In the genomic region with DNA sequence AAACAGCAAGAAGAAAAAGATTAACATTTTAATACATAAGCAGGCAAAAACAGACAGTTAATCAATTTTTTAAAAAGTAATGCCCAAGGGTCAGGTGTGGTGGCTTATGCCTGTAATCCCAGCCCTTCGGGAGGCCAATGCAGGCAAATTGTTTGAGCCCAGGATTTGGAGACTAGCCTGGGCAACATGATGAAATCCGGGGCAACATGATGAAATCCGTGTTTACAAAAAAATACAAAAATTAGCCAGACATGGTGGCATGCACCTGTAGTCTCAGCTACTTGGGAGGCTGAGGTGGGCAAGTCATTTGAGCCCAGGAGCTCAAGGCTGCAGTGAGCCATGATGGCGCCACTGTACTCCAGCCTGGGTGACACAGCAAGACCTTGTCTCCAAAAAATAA, we compare ENCODE assay signal across 17 cellular contexts.
DNase-seq lines count a peak whose midpoint lies in the region; ATAC-seq, FAIRE-seq and TF ChIP-seq lines count a peak whose summit lies in the region.
"Had no signal": no experiment of that assay in that cellular context is flagged by ENCODE, and none has a peak within 500 bp of the region (broad histone marks: within the 10 kb centered on the region; RNA-seq: fewer than 3 reads in every experiment).

No MANE protein-coding gene starts in this region.

- H3K36me3 ChIP-seq in HCT116 (ENCODE audit: control insufficient read depth in 1 of 2, insufficient read depth in 2 of 2, low read length in 2 of 2) = no peaks in the 10 kb centered on the region
- H3K36me3 ChIP-seq in H1 (ENCODE audit: control insufficient read depth in 2 of 4, insufficient read depth in 4 of 4, low read length in 3 of 4) = no peaks in the 10 kb centered on the region; a peak in 1 of 8 replicates
- H3K36me3 ChIP-seq in liver (ENCODE audit: control insufficient read depth in 4 of 4, insufficient read depth in 3 of 4, low read depth in 1 of 4, low read length in 3 of 4) = peaks cover 0 to 7% (median 1%) of the 10 kb centered on the region in 4 donors

- TF ChIP-seq EP300 in H1 (IDR thresholded peaks at IDR 0.05; ENCODE audit: borderline replicate concordance in 1 of 2, low read depth in 2 of 2, low read length in 2 of 2) = no peak

- H4K20me1 ChIP-seq in HCT116 (ENCODE audit: insufficient read depth) = no peaks in the 10 kb centered on the region
- H4K20me1 ChIP-seq in H1 (replicated peaks in 1 of 2; ENCODE audit: control insufficient read depth in 1 of 2, insufficient read depth in 2 of 2, low read length in 2 of 2) = no peaks in the 10 kb centered on the region

- TF ChIP-seq RAD21 in HCT116 (IDR thresholded peaks at IDR 0.05; ENCODE audit: low read depth) (no peak), H1 (IDR thresholded peaks at IDR 0.05 in 1 of 2, conservative IDR thresholded peaks at IDR 0.05 in 1 of 2; ENCODE audit: low read depth in 2 of 2, low read length in 2 of 2) (no peak), liver (IDR thresholded peaks at IDR 0.05) (no peak)

- no peak overlapping the region for H3K23ac ChIP-seq in H1 (ENCODE audit: insufficient read length)

- H3K9me3 ChIP-seq in HCT116 (ENCODE audit: control insufficient read depth in 1 of 2, insufficient read depth in 1 of 2, low read depth in 1 of 2, low read length in 2 of 2) (no peaks in the 10 kb centered on the region), H1 (ENCODE audit: insufficient read depth in 2 of 2, low read depth in 1 of 2, low read length in 1 of 2) (no peaks in the 10 kb centered on the region), liver (ENCODE audit: control insufficient read depth in 4 of 4, low read length in 3 of 4) (no peaks in the 10 kb centered on the region)

- TF ChIP-seq POLR2A in HCT116 (IDR thresholded peaks at IDR 0.05; ENCODE audit: borderline replicate concordance, extremely low read depth, insufficient read depth, insufficient read length) = no peak
- no peak for TF ChIP-seq POLR2A in H1 (IDR thresholded peaks at IDR 0.05; ENCODE audit: control extremely low read depth in 1 of 2, low read depth in 2 of 2, low read length in 2 of 2)

- no peak overlapping the region for H3K14ac ChIP-seq in H1 (ENCODE audit: insufficient read length)

- H3K79me1 ChIP-seq in H1 (ENCODE audit: low read depth, low read length) = no peaks in the 10 kb centered on the region; the same call in 1 of the 2 replicates

- no peak overlapping the region for H3K9ac ChIP-seq in HCT116 (ENCODE audit: low read length)
- H3K9ac ChIP-seq in H1 (replicated peaks in 1 of 4; ENCODE audit: extremely low read depth in 1 of 4, low read depth in 3 of 4, low read length in 3 of 4) = no peak overlapping the region
- no peak overlapping the region for H3K9ac ChIP-seq in liver (ENCODE audit: low read depth in 1 of 2, low read length in 2 of 2)
- H3K9ac ChIP-seq: BLaER1 treated with 17β-estradiol and CSF1 and Interleukin-3, amounts not matched to agents 10 nM and 100 nM had no signal

- H4K91ac ChIP-seq in H1 (replicated peaks; ENCODE audit: insufficient read length, low read length) = no peak overlapping the region

- no peak for FAIRE-seq in H1 (lab: Jason Lieb, UNC)

- intact Hi-C loops in HCT116 (cut with micrococcal nuclease) = no loop called here

- no peak overlapping the region for H3K27ac ChIP-seq in HCT116 (ENCODE audit: low read depth, low read length)
- H3K27ac ChIP-seq in H1 (ENCODE audit: low read depth, low read length) = no peak overlapping the region
- H3K27ac ChIP-seq in liver (ENCODE audit: low read depth in 1 of 2, low read length in 2 of 2) = peak overlapping the region in 1 of 2 donors; percentile 15
- H3K27ac ChIP-seq: BLaER1 treated with 17β-estradiol and CSF1 and Interleukin-3, amounts not matched to agents 10 nM and 100 nM; HL-60 had no signal

- H2AFZ ChIP-seq in HCT116 (ENCODE audit: low read depth, low read length, poor library complexity, severe bottlenecking) (no peak overlapping the region), H1 (ENCODE audit: low read length) (no peak overlapping the region)

- no peak overlapping the region for H4K5ac ChIP-seq in H1 (ENCODE audit: insufficient read length, low read depth, low read length)

- no peaks in the 10 kb centered on the region for H3K23me2 ChIP-seq in H1 (ENCODE audit: low read depth, low read length)

- ATAC-seq in HCT116 (no peak), HG02970 (IDR thresholded peaks at IDR 0.05; ENCODE audit: low FRiP score, unreplicated experiment) (no peak), GM18868 (IDR thresholded peaks at IDR 0.05; ENCODE audit: unreplicated experiment) (no peak)
- ATAC-seq: CD8-positive, alpha-beta T cell had no signal

- RAD21 ChIA-PET in HCT116 (lab: Charles Lee; ENCODE audit: low non-redundant PET in 1 of 2, low total read pairs in 2 of 2, uncharacterized antibody in 2 of 2, unreplicated experiment in 2 of 2) = no interaction called here

- H2BK20ac ChIP-seq in H1 (ENCODE audit: low read length) = no peak overlapping the region

- no peak overlapping the region for H2BK12ac ChIP-seq in H1 (ENCODE audit: low read depth, low read length)

- H2BK120ac ChIP-seq in H1 (replicated peaks; ENCODE audit: low read depth, low read length) = no peak overlapping the region

- H4K8ac ChIP-seq in H1 (ENCODE audit: extremely low read depth, insufficient read depth, low read length) = no peak overlapping the region

- H3K4ac ChIP-seq in H1 (replicated peaks; ENCODE audit: insufficient read length, low read depth, low read length) = no peak overlapping the region

- H3K56ac ChIP-seq in H1 (replicated peaks; ENCODE audit: insufficient read length, low read depth, low read length) = no peak overlapping the region

- H3K79me2 ChIP-seq in HCT116 (ENCODE audit: insufficient read depth, low read length) (peaks cover 71% of the 10 kb centered on the region), H1 (ENCODE audit: control insufficient read depth in 1 of 2, insufficient read depth in 2 of 2, low read length in 2 of 2) (peaks cover 5 to 71% of the 10 kb centered on the region in 2 experiments)

- BruUV-seq in HCT116 (replicated peaks; lab: Mats Ljungman, UMichigan) = no TSS peak

- TF ChIP-seq CTCF in HCT116 (IDR thresholded peaks at IDR 0.05 in 2 of 3, conservative IDR thresholded peaks at IDR 0.05 in 1 of 3; ENCODE audit: borderline replicate concordance in 1 of 3, insufficient read depth in 1 of 3, low read depth in 2 of 3, low read length in 2 of 3) (no peak), H1 (IDR thresholded peaks at IDR 0.05; ENCODE audit: control extremely low read depth in 1 of 3, insufficient read depth in 1 of 3, low read depth in 1 of 3, low read length in 3 of 3) (no peak), liver (IDR thresholded peaks at IDR 0.05; ENCODE audit: low read depth, low read length, missing input control) (no peak)

- H2BK5ac ChIP-seq in H1 (ENCODE audit: low read depth, low read length) = no peak overlapping the region

- H3K9me2 ChIP-seq in HCT116 (ENCODE audit: insufficient read depth) = no peaks in the 10 kb centered on the region

- H2BK15ac ChIP-seq in H1 (ENCODE audit: low read length) = no peak overlapping the region

- POLR2A ChIA-PET in HCT116 (lab: Charles Lee) = no interaction called here
- POLR2A ChIA-PET in H1 (lab: Charles Lee; ENCODE audit: partially characterized antibody) = no interaction called here

- DNase-seq in HCT116 (ENCODE audit: low read depth, low spot score) (no peak), OCI-M1 (lab: John Stamatoyannopoulos, UW) (peak; percentile 45), H1 (ENCODE audit: low read depth in 1 of 2, low spot score in 2 of 2) (no peak), T-helper 2 cell (no peak), HCEC 1CT (no peak)
- DNase-seq: Calu3; CD8-positive, alpha-beta T cell; DMS79 treated with DMSO at 0.1 percent for 48 hours; GF-D8; H9; Kasumi-1; KG1 had no signal

- H3K4me3 ChIP-seq in HCT116 (replicated peaks in 1 of 2; ENCODE audit: low read depth in 1 of 2, low read length in 2 of 2) (no peak overlapping the region), H1 (ENCODE audit: extremely low read depth in 1 of 4, insufficient read depth in 2 of 4, low read depth in 3 of 4, low read length in 4 of 4) (no peak overlapping the region), liver (ENCODE audit: low read depth in 1 of 3, low read length in 3 of 3) (no peak overlapping the region)
- H3K4me3 ChIP-seq: BLaER1 treated with 17β-estradiol and CSF1 and Interleukin-3, amounts not matched to agents 10 nM and 100 nM had no signal

- no peak overlapping the region for H2AK5ac ChIP-seq in H1 (ENCODE audit: low read depth, low read length)

- CTCF ChIA-PET in HCT116 (lab: Charles Lee) (no interaction called here), H1 (lab: Charles Lee; ENCODE audit: partially characterized antibody) (interaction anchor here (0.6 kb wide), 1 partner anchor 8 kb away, joined by 3 read pairs; no protein-coding TSS in a partner anchor)

- peaks cover 35 to 43% of the 10 kb centered on the region in 2 experiments for H3K4me1 ChIP-seq in HCT116 (ENCODE audit: control insufficient read depth in 1 of 2, insufficient read depth in 2 of 2, low read length in 2 of 2)
- peaks cover 0 to 6% (median under 1%) of the 10 kb centered on the region in 4 experiments; a peak in 2 of 7 replicates for H3K4me1 ChIP-seq in H1 (replicated peaks in 1 of 4; ENCODE audit: control insufficient read depth in 3 of 4, insufficient read depth in 4 of 4, low read length in 3 of 4)
- H3K4me1 ChIP-seq in liver (ENCODE audit: control insufficient read depth in 4 of 4, insufficient read depth in 4 of 4, low read length in 3 of 4) = peaks cover 11 to 49% (median 27%) of the 10 kb centered on the region in 4 donors

- H3K4me2 ChIP-seq in HCT116 (ENCODE audit: low read length) (no peak overlapping the region), H1 (ENCODE audit: insufficient read depth in 1 of 2, low read depth in 2 of 2, low read length in 2 of 2) (no peak overlapping the region)
- H3K4me2 ChIP-seq: BLaER1 treated with 17β-estradiol and CSF1 and Interleukin-3, amounts not matched to agents 10 nM and 100 nM had no signal

- no peak overlapping the region for H3K18ac ChIP-seq in H1 (ENCODE audit: extremely low read depth, low read length)

- WGBS in H1 (ENCODE audit: extremely low coverage in 1 of 2, insufficient coverage in 1 of 2, insufficient read length in 1 of 2, insufficient replicate concordance in 2 of 2, low coverage in 1 of 2, low lambda C conversion rate in 2 of 2, missing lambda C conversion rate in 1 of 2), 2 experiments = 89% methylated on average over 4 of the region's 4 CpGs; no CpG with 5 or more reads in 1 of the 2 experiments
- 49% methylated on average over 4 of the region's 4 CpGs for WGBS in liver

- no peaks in the 10 kb centered on the region for H3K27me3 ChIP-seq in HCT116 (ENCODE audit: insufficient read depth, low read length)
- no peaks in the 10 kb centered on the region for H3K27me3 ChIP-seq in H1 (replicated peaks in 1 of 4; ENCODE audit: control insufficient read depth in 3 of 4, extremely low read depth in 1 of 4, insufficient read depth in 3 of 4, low read length in 3 of 4)
- no peaks in the 10 kb centered on the region for H3K27me3 ChIP-seq in liver (ENCODE audit: control insufficient read depth in 4 of 4, insufficient read depth in 4 of 4, low read length in 3 of 4)
- H3K27me3 ChIP-seq: BLaER1 treated with 17β-estradiol and CSF1 and Interleukin-3, amounts not matched to agents 10 nM and 100 nM had no signal

TF ChIP-seq in HCT116, 20 proteins besides CTCF, POLR2A, EP300 and RAD21 (continues in another document):
- TF ChIP-seq EZH2phosphoT487 (IDR thresholded peaks at IDR 0.05; ENCODE audit: borderline replicate concordance) = no peak

TF ChIP-seq in liver, 16 proteins besides CTCF, POLR2A, EP300 and RAD21 (continues in another document):
- TF ChIP-seq FOXA2 (IDR thresholded peaks at IDR 0.05) (peak; percentile 66), YY1 (IDR thresholded peaks at IDR 0.05) (peak; percentile 78)
